ENCODE assay signal across 9 cellular contexts in the genomic region with DNA sequence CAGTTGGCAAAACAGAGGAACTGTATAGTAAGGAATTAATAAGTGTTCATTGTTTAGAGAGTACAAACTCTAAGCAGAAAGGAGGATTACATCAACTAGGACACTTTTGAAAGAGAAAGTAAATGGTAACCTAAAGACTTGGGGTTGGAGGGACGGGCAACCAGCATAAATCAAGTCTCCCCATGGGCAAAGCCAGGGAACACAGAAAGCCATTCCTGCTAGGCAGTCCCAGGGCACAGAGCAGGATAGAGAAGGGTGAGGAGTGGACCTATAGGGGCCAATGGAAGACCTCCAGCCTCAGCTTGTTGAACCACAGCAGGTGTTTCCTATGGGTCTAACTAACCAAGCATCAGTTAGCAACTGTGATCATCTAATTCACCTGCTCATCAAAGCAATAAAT. TPM values are rescaled to one million over a fixed set of nuclear protein-coding genes. Genes with fewer than 3 reads are reported as not detected.
DNase-seq lines count a peak whose midpoint lies in the region; ATAC-seq and TF ChIP-seq lines count a peak whose summit lies in the region.
"Had no signal": no experiment of that assay in that cellular context is flagged by ENCODE, and none has a peak within 500 bp of the region (broad histone marks: within the 10 kb centered on the region; RNA-seq: fewer than 3 reads in every experiment).

No MANE protein-coding gene starts in this region.

- no peak for TF ChIP-seq CTCF in CD8-positive, alpha-beta T cell (IDR thresholded peaks at IDR 0.05)
- no peak for TF ChIP-seq CTCF in GM10248 (IDR thresholded peaks at IDR 0.05; ENCODE audit: control extremely low read depth, extremely low read depth, low read depth, missing control alignments)

- CTCF ChIA-PET in CD8-positive, alpha-beta T cell (lab: Charles Lee): interaction anchor here (0.9 to 8.5 kb wide), 5 partner anchors 9 to 333 kb away, joined by 3 to 50 read pairs (median 7); a partner anchor contains a TSS
- CTCF ChIA-PET in GM10248 (lab: Yijun Ruan, JAX): interaction anchor here (1.0 to 1.4 kb wide), 5 partner anchors 9 to 65 kb away, joined by 3 to 5 read pairs (median 4); a partner anchor contains a TSS

- H3K9me3 ChIP-seq in CD8-positive, alpha-beta T cell (ENCODE audit: low read length): no peaks in the 10 kb centered on the region
- H3K9me3 ChIP-seq: body of pancreas had no signal

- H3K4me3 ChIP-seq in CD8-positive, alpha-beta T cell (ENCODE audit: low read depth, low read length): peak overlapping the region; percentile 47
- H3K4me3 ChIP-seq: body of pancreas had no signal

- H3K27me3 ChIP-seq in CD8-positive, alpha-beta T cell (ENCODE audit: insufficient read depth, low read length): no peaks in the 10 kb centered on the region
- H3K27me3 ChIP-seq: body of pancreas had no signal

- H3K4me3 Mint-ChIP-seq in CD8-positive, alpha-beta T cell: peak overlapping the region; percentile 87
- peak overlapping the region; percentile 77 for H3K4me3 Mint-ChIP-seq in activated T-helper 2 cell treated with anti-CD3 and anti-CD28 coated beads, Interferon-gamma antibody, Interleukin-2, Interleukin-4, amounts not matched to agents 10 μg/mL and 5 μg/mL and 100 μg/mL, durations not matched to agents 14 hours and 24 hours and 36 hours (ENCODE audit: low read depth)

- H3K4me1 ChIP-seq in CD8-positive, alpha-beta T cell (ENCODE audit: insufficient read depth, low read length): peaks cover 54% of the 10 kb centered on the region
- H3K4me1 ChIP-seq: body of pancreas had no signal

- DNase-seq in CD8-positive, alpha-beta T cell: no peak
- no peak for DNase-seq in activated T-helper 2 cell treated with anti-CD3 and anti-CD28 coated beads, Interferon-gamma antibody, Interleukin-2, Interleukin-4, amounts not matched to agents 10 μg/mL and 5 μg/mL and 100 μg/mL, durations not matched to agents 14 hours and 24 hours and 36 hours (ENCODE audit: low spot score)
- no peak for DNase-seq in GM10248 (ENCODE audit: extremely low spot score)
- no peak for DNase-seq in MV-4-11 (lab: John Stamatoyannopoulos, UW)
- DNase-seq in NCI-H526 treated with DMSO at 0.1 percent for 48 hours (lab: John Stamatoyannopoulos, UW): no peak
- DNase-seq: body of pancreas had no signal

- peak overlapping the region; percentile 62 for H3K27ac ChIP-seq in CD8-positive, alpha-beta T cell (ENCODE audit: low read depth, low read length)
- H3K27ac ChIP-seq: body of pancreas had no signal

- H3K9me3 Mint-ChIP-seq in CD8-positive, alpha-beta T cell: no peaks in the 10 kb centered on the region
- H3K9me3 Mint-ChIP-seq in activated T-helper 2 cell treated with anti-CD3 and anti-CD28 coated beads, Interferon-gamma antibody, Interleukin-2, Interleukin-4, amounts not matched to agents 10 μg/mL and 5 μg/mL and 100 μg/mL, durations not matched to agents 14 hours and 24 hours and 36 hours: no peaks in the 10 kb centered on the region

- H3K36me3 Mint-ChIP-seq in CD8-positive, alpha-beta T cell: no peaks in the 10 kb centered on the region
- H3K36me3 Mint-ChIP-seq in activated T-helper 2 cell treated with anti-CD3 and anti-CD28 coated beads, Interferon-gamma antibody, Interleukin-2, Interleukin-4, amounts not matched to agents 10 μg/mL and 5 μg/mL and 100 μg/mL, durations not matched to agents 14 hours and 24 hours and 36 hours (ENCODE audit: low read depth): no peaks in the 10 kb centered on the region

- intact Hi-C loops in CD8-positive, alpha-beta T cell (cut with DNase I, micrococcal nuclease): loop anchor here (1.0 to 5.0 kb wide), 2 partner anchors 9 to 280 kb away; no protein-coding TSS in a partner anchor
- intact Hi-C loops in activated T-helper 2 cell treated with anti-CD3 and anti-CD28 coated beads, Interferon-gamma antibody, Interleukin-2, Interleukin-4, amounts not matched to agents 10 μg/mL and 5 μg/mL and 100 μg/mL, durations not matched to agents 14 hours and 24 hours and 36 hours (cut with micrococcal nuclease): loop anchor here (1.0 to 2.0 kb wide), 2 partner anchors 9 to 48 kb away; no protein-coding TSS in a partner anchor

- POLR2A ChIA-PET in CD8-positive, alpha-beta T cell (lab: Charles Lee): interaction anchor here (0.8 to 7.8 kb wide), 6 partner anchors 9 to 119 kb away, joined by 3 to 96 read pairs (median 4); a partner anchor contains a TSS
- POLR2A ChIA-PET in GM10248 (lab: Yijun Ruan, JAX): no interaction called here

- peak; percentile 23 for ATAC-seq in CD8-positive, alpha-beta T cell
- peak; percentile 27 for ATAC-seq in GM19463 (IDR thresholded peaks at IDR 0.05; ENCODE audit: unreplicated experiment)
- peak; percentile 21 for ATAC-seq in HG03139 (IDR thresholded peaks at IDR 0.05; ENCODE audit: unreplicated experiment)
- ATAC-seq in SK-N-SH treated with all-trans-retinoic acid at 6 μM for 48 hours: no peak
- ATAC-seq: body of pancreas had no signal

- H3K27me3 Mint-ChIP-seq in CD8-positive, alpha-beta T cell (ENCODE audit: low read depth): no peaks in the 10 kb centered on the region
- H3K27me3 Mint-ChIP-seq in activated T-helper 2 cell treated with anti-CD3 and anti-CD28 coated beads, Interferon-gamma antibody, Interleukin-2, Interleukin-4, amounts not matched to agents 10 μg/mL and 5 μg/mL and 100 μg/mL, durations not matched to agents 14 hours and 24 hours and 36 hours (ENCODE audit: low read depth): no peaks in the 10 kb centered on the region

- peaks cover 83% of the 10 kb centered on the region for H3K4me1 Mint-ChIP-seq in CD8-positive, alpha-beta T cell (ENCODE audit: low read depth)
- H3K4me1 Mint-ChIP-seq in activated T-helper 2 cell treated with anti-CD3 and anti-CD28 coated beads, Interferon-gamma antibody, Interleukin-2, Interleukin-4, amounts not matched to agents 10 μg/mL and 5 μg/mL and 100 μg/mL, durations not matched to agents 14 hours and 24 hours and 36 hours (ENCODE audit: low read depth): peaks cover 54% of the 10 kb centered on the region

- no peaks in the 10 kb centered on the region for H3K36me3 ChIP-seq in CD8-positive, alpha-beta T cell (ENCODE audit: insufficient read depth, low read length)

- H3K27ac Mint-ChIP-seq in CD8-positive, alpha-beta T cell: peak overlapping the region; percentile 95
- H3K27ac Mint-ChIP-seq in activated T-helper 2 cell treated with anti-CD3 and anti-CD28 coated beads, Interferon-gamma antibody, Interleukin-2, Interleukin-4, amounts not matched to agents 10 μg/mL and 5 μg/mL and 100 μg/mL, durations not matched to agents 14 hours and 24 hours and 36 hours: peak overlapping the region; percentile 91

TF ChIP-seq in SK-N-SH treated with all-trans-retinoic acid at 6 μM for 48 hours, 23 proteins besides CTCF, POLR2A, EP300 and RAD21:
- no peak for TF ChIP-seq ISL1 (CRISPR knock-in tag; IDR thresholded peaks at IDR 0.05)
- TF ChIP-seq ESRRG (CRISPR knock-in tag; IDR thresholded peaks at IDR 0.05): no peak
- no peak for TF ChIP-seq ZFP30 (CRISPR knock-in tag; IDR thresholded peaks at IDR 0.05)
- TF ChIP-seq ZNF70 (CRISPR knock-in tag; IDR thresholded peaks at IDR 0.05): no peak
- TF ChIP-seq, protein P1, sequence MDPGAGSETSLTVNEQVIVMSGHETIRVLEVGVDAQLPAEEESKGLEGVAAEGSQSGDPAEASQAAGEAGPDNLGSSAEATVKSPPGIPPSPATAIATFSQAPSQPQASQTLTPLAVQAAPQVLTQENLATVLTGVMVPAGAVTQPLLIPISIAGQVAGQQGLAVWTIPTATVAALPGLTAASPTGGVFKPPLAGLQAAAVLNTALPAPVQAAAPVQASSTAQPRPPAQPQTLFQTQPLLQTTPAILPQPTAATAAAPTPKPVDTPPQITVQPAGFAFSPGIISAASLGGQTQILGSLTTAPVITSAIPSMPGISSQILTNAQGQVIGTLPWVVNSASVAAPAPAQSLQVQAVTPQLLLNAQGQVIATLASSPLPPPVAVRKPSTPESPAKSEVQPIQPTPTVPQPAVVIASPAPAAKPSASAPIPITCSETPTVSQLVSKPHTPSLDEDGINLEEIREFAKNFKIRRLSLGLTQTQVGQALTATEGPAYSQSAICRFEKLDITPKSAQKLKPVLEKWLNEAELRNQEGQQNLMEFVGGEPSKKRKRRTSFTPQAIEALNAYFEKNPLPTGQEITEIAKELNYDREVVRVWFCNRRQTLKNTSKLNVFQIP (CRISPR knock-in tag; IDR thresholded peaks at IDR 0.05; ENCODE audit: borderline replicate concordance, low read depth): no peak

RNA-seq across cellular contexts. Expression of a gene that starts 9.2 kb away (rescaled TPM):
- total RNA-seq in CD8-positive, alpha-beta T cell: 10 to 100 TPM; 45.4 to 47.7 TPM
- 99.6 and 108 TPM in 2 replicates for total RNA-seq in activated T-helper 2 cell treated with anti-CD3 and anti-CD28 coated beads, Interferon-gamma antibody, Interleukin-2, Interleukin-4, amounts not matched to agents 10 μg/mL and 5 μg/mL and 100 μg/mL, durations not matched to agents 14 hours and 24 hours and 36 hours

RNA-seq across cellular contexts. Expression of a gene that starts 59.3 kb away (rescaled TPM):
- 10 to 100 TPM; 46.5 to 49.9 TPM for total RNA-seq in CD8-positive, alpha-beta T cell
- 46.8 and 49.3 TPM in 2 replicates for total RNA-seq in activated T-helper 2 cell treated with anti-CD3 and anti-CD28 coated beads, Interferon-gamma antibody, Interleukin-2, Interleukin-4, amounts not matched to agents 10 μg/mL and 5 μg/mL and 100 μg/mL, durations not matched to agents 14 hours and 24 hours and 36 hours
